23 cellular contexts compared by ENCODE assay signal in the genomic region with DNA sequence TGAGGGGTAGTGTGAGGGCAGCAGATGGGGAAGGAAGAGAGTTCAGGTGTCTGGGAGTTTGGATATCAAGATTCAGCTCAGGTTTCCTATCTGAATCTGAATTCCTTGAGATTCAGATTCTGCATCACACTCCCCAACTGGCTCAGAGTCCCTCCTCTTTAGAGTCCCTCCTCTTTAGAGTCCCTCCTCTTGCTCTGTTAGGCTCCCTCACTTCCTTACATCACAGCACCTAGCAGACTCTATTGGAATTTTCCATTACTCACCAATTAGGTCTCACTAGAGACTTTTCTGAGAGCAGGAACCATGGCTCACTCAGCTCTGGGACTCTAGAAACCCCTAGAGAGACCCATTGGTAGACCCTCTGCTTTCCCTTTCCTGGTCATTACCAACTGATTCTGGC.
DNase-seq lines count a peak whose midpoint lies in the region; ATAC-seq and TF ChIP-seq lines count a peak whose summit lies in the region.
"Had no signal": no experiment of that assay in that cellular context is flagged by ENCODE, and none has a peak within 500 bp of the region (broad histone marks: within the 10 kb centered on the region; RNA-seq: fewer than 3 reads in every experiment).

No MANE protein-coding gene starts in this region.

- CTCF ChIA-PET in OCI-LY7 (lab: Charles Lee; ENCODE audit: unreplicated experiment): interaction anchor here (0.7 kb wide), 1 partner anchor 829 kb away, joined by 3 read pairs; no protein-coding TSS in a partner anchor
- CTCF ChIA-PET in CD8-positive, alpha-beta memory T cell (lab: Charles Lee): no interaction called here

- H2AFZ ChIP-seq in OCI-LY7 (ENCODE audit: low read length): no peak overlapping the region

- peak; percentile 78 for DNase-seq in Caki2 (ENCODE audit: low read depth)
- DNase-seq in OCI-LY7 (ENCODE audit: low spot score): peak; percentile 7
- DNase-seq in glomerular visceral epithelial cell (ENCODE audit: extremely low spot score): peak; percentile 20
- peak; percentile 67 for DNase-seq in renal cortical epithelial cell (ENCODE audit: low read depth)
- DNase-seq in cerebellum (ENCODE audit: low spot score): no peak
- no peak for DNase-seq in CD8-positive, alpha-beta memory T cell
- DNase-seq: activated gamma-delta T cell; BE2C; dermis blood vessel endothelial cell; foreskin fibroblast; left cardiac atrium; MG63; NCI-H1436 treated with DMSO at 0.1 percent for 48 hours; PC-3; SIG-M5; stimulated activated naive CD8-positive, alpha-beta T cell treated with anti-CD3 and anti-CD28 coated beads, Interleukin-15, amount 100 ng/mL, for 72 hours; transverse colon had no signal

- H3K4me3 Mint-ChIP-seq in CD8-positive, alpha-beta memory T cell: no peak overlapping the region
- H3K4me3 Mint-ChIP-seq: IgD-negative memory B cell; neural crest cell; stimulated activated naive CD8-positive, alpha-beta T cell treated with anti-CD3 and anti-CD28 coated beads, Interleukin-15, amount 100 ng/mL, for 72 hours; T-helper 1 cell treated with Interleukin-12 subunit alpha and Interleukin-12 subunit beta and Interleukin-4 antibody, amounts not matched to agents 30 μg/mL and 1 μg/mL, for 36 hours had no signal

- peaks cover 0 to 5% (median 0%) of the 10 kb centered on the region in 3 donors for H3K36me3 Mint-ChIP-seq in CD8-positive, alpha-beta memory T cell

- POLR2A ChIA-PET in OCI-LY7 (lab: Charles Lee): no interaction called here
- POLR2A ChIA-PET in CD8-positive, alpha-beta memory T cell (lab: Charles Lee): no interaction called here

- H3K9me2 ChIP-seq in OCI-LY7 (ENCODE audit: insufficient read depth, low read length): no peaks in the 10 kb centered on the region

- no peaks in the 10 kb centered on the region for H3K27me3 ChIP-seq in CD8-positive, alpha-beta memory T cell (ENCODE audit: insufficient read depth, low read length, poor library complexity, severe bottlenecking)
- H3K27me3 ChIP-seq: BE2C, MG63, transverse colon had no signal

- intact Hi-C loops in OCI-LY7 (cut with micrococcal nuclease; ENCODE audit: unreplicated experiment): no loop called here

- no peaks in the 10 kb centered on the region for H3K9me3 ChIP-seq in OCI-LY7 (ENCODE audit: low read length)
- no peaks in the 10 kb centered on the region for H3K9me3 ChIP-seq in CD8-positive, alpha-beta memory T cell (ENCODE audit: low read length)
- H3K9me3 ChIP-seq: BE2C, MG63, prostate gland, transverse colon had no signal

- in situ Hi-C loops in Caki2 (cut with HindIII; ENCODE audit: low pct_unique_long_range_greater_than_20kb, low sequenced_read_pairs): no loop called here

- BruUV-seq in OCI-LY7 (replicated peaks; lab: Mats Ljungman, UMichigan): no TSS peak

- H3K4me1 Mint-ChIP-seq in CD8-positive, alpha-beta memory T cell: no peaks in the 10 kb centered on the region
- H3K4me1 Mint-ChIP-seq: neural crest cell; stimulated activated naive CD8-positive, alpha-beta T cell treated with anti-CD3 and anti-CD28 coated beads, Interleukin-15, amount 100 ng/mL, for 72 hours had no signal

- H3K4me1 ChIP-seq in OCI-LY7 (ENCODE audit: insufficient read depth, low read length, poor library complexity, severe bottlenecking): peaks cover 9% of the 10 kb centered on the region
- no peaks in the 10 kb centered on the region for H3K4me1 ChIP-seq in CD8-positive, alpha-beta memory T cell (ENCODE audit: insufficient read depth, low read length)
- H3K4me1 ChIP-seq: BE2C, prostate gland had no signal

- H3K36me3 ChIP-seq in OCI-LY7 (ENCODE audit: insufficient read depth, low read length): no peaks in the 10 kb centered on the region
- H3K36me3 ChIP-seq in CD8-positive, alpha-beta memory T cell (ENCODE audit: insufficient read depth, low read length): no peaks in the 10 kb centered on the region
- H3K36me3 ChIP-seq: BE2C, MG63, prostate gland, transverse colon had no signal

- H3K4me2 ChIP-seq in OCI-LY7 (ENCODE audit: low read length): no peak overlapping the region

- no peaks in the 10 kb centered on the region for H3K27me3 Mint-ChIP-seq in CD8-positive, alpha-beta memory T cell
- H3K27me3 Mint-ChIP-seq: IgD-negative memory B cell; stimulated activated naive CD8-positive, alpha-beta T cell treated with anti-CD3 and anti-CD28 coated beads, Interleukin-15, amount 100 ng/mL, for 72 hours had no signal

- no peak overlapping the region for H3K4me3 ChIP-seq in OCI-LY7 (ENCODE audit: low read depth, low read length, poor library complexity, severe bottlenecking)
- H3K4me3 ChIP-seq in CD8-positive, alpha-beta memory T cell (ENCODE audit: low read length): no peak overlapping the region
- H3K4me3 ChIP-seq: MG63, prostate gland, skin epidermis, transverse colon had no signal

- no peak for TF ChIP-seq CTCF in OCI-LY7 (conservative IDR thresholded peaks at IDR 0.05; ENCODE audit: low read length)

- no peaks in the 10 kb centered on the region for H4K20me1 ChIP-seq in OCI-LY7 (ENCODE audit: insufficient read depth, low read length)

- H3K9me3 Mint-ChIP-seq in CD8-positive, alpha-beta memory T cell: peaks cover 0 to 3% (median 2%) of the 10 kb centered on the region in 5 donors
- H3K9me3 Mint-ChIP-seq: IgD-negative memory B cell, neural crest cell had no signal

- ATAC-seq in GM18870 (IDR thresholded peaks at IDR 0.05; ENCODE audit: unreplicated experiment): no peak
- ATAC-seq: PC-3; stimulated activated naive CD8-positive, alpha-beta T cell treated with anti-CD3 and anti-CD28 coated beads, Interleukin-15, amount 100 ng/mL, for 72 hours had no signal

- peak overlapping the region in 1 of 8 donors; percentile 14 for H3K27ac Mint-ChIP-seq in CD8-positive, alpha-beta memory T cell
- H3K27ac Mint-ChIP-seq: IgD-negative memory B cell; stimulated activated naive CD8-positive, alpha-beta T cell treated with anti-CD3 and anti-CD28 coated beads, Interleukin-15, amount 100 ng/mL, for 72 hours; T-helper 1 cell treated with Interleukin-12 subunit alpha and Interleukin-12 subunit beta and Interleukin-4 antibody, amounts not matched to agents 30 μg/mL and 1 μg/mL, for 36 hours had no signal

- H3K27ac ChIP-seq in OCI-LY7 (ENCODE audit: low read depth, low read length, poor library complexity, severe bottlenecking): no peak overlapping the region
- H3K27ac ChIP-seq in CD8-positive, alpha-beta memory T cell (ENCODE audit: low read depth, low read length): no peak overlapping the region
- H3K27ac ChIP-seq: prostate gland, skin epidermis, transverse colon had no signal

- H3K79me2 ChIP-seq in OCI-LY7 (ENCODE audit: insufficient read depth, low read depth, low read length): no peaks in the 10 kb centered on the region

Comparison
In these comparisons a context has a peak if more than half of its experiments do, and no peak if none do; other contexts are left out.
1. DNase-seq: peak in Caki2 (single experiment), OCI-LY7 (single experiment), glomerular visceral epithelial cell (single experiment) and renal cortical epithelial cell (single experiment); none in cerebellum (single experiment) and CD8-positive, alpha-beta memory T cell (0 of 5).